In the genomic region with DNA sequence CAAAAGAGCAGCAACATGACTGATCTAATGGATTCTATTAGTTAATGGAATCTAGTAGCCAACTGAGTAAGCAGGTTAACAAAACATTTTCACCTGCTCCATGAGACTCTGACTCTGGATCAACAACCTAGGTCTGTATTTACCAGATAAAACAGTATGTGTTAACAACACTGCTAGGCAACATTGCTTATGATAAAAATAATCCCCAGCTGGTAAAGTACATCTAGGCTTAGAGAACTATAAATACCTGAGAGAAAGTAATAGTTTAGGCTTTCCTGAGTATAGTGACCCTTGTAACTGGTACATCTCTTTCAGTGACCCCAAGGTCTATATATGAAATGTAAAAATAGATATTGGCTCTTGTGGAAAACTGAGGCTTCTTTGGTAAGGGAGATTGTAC, we compare ENCODE assay signal across 3 cellular contexts.
"Had no signal": no experiment of that assay in that cellular context is flagged by ENCODE, and none has a peak within 500 bp of the region (broad histone marks: within the 10 kb centered on the region; RNA-seq: fewer than 3 reads in every experiment).

No MANE protein-coding gene starts in this region.

- DNase-seq: GDM1, GF-D8 had no signal

- ATAC-seq: GM12878 had no signal

- H3K4me3 ChIP-seq: GM12878 had no signal
